1 cellular context compared by ENCODE assay signal in the genomic region with DNA sequence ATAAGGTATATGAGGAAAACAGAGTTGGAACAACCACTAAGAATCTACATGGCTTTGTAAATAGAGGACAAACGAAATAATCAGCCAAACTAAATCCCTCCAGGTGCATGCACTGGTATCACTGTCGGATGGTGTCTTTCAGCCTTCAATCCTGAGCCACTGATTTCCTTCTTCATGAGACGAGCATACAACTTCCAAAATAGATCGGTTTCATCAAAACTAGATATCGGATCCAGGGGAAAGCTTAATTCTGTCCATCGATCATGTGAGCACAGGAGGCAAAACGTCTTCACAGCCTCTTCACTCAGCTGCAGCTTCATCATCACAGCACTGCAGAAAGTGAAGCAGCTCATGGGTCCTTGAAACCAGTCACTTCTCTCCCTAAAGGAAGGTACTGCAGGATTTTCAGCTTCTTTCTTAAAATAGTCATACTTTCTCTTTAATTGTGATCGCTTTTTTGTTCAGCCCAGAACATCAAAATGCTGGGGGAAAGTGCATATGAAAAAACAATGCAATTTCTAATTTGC.
TF ChIP-seq lines count a peak whose summit lies in the region.

No MANE protein-coding gene starts in this region.

TF ChIP-seq in IMR-90, 13 proteins besides CTCF, POLR2A, EP300 and RAD21:
- TF ChIP-seq MAFK (IDR thresholded peaks at IDR 0.05; ENCODE audit: low read depth, low read length): no peak
- no peak for TF ChIP-seq CHD1 (IDR thresholded peaks at IDR 0.05; ENCODE audit: low read depth, low read length)
- TF ChIP-seq FOS (IDR thresholded peaks at IDR 0.05; ENCODE audit: low read depth, low read length): no peak
- no peak for TF ChIP-seq BHLHE40 (IDR thresholded peaks at IDR 0.05; ENCODE audit: low read depth, low read length)
- no peak for TF ChIP-seq RFX5 (IDR thresholded peaks at IDR 0.05; ENCODE audit: low read depth, low read length)
- TF ChIP-seq MXI1 (IDR thresholded peaks at IDR 0.05; ENCODE audit: borderline replicate concordance, low read depth, low read length): no peak
- TF ChIP-seq, protein P1, sequence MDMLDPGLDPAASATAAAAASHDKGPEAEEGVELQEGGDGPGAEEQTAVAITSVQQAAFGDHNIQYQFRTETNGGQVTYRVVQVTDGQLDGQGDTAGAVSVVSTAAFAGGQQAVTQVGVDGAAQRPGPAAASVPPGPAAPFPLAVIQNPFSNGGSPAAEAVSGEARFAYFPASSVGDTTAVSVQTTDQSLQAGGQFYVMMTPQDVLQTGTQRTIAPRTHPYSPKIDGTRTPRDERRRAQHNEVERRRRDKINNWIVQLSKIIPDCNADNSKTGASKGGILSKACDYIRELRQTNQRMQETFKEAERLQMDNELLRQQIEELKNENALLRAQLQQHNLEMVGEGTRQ (IDR thresholded peaks at IDR 0.05; ENCODE audit: low read depth, low read length): no peak
- TF ChIP-seq MAZ (IDR thresholded peaks at IDR 0.05; ENCODE audit: borderline replicate concordance, low read depth, low read length): no peak
- TF ChIP-seq, protein P2, sequence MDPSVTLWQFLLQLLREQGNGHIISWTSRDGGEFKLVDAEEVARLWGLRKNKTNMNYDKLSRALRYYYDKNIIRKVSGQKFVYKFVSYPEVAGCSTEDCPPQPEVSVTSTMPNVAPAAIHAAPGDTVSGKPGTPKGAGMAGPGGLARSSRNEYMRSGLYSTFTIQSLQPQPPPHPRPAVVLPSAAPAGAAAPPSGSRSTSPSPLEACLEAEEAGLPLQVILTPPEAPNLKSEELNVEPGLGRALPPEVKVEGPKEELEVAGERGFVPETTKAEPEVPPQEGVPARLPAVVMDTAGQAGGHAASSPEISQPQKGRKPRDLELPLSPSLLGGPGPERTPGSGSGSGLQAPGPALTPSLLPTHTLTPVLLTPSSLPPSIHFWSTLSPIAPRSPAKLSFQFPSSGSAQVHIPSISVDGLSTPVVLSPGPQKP (IDR thresholded peaks at IDR 0.05; ENCODE audit: borderline replicate concordance, low read depth, low read length): no peak
- TF ChIP-seq SMC3 (IDR thresholded peaks at IDR 0.05; ENCODE audit: low read depth, low read length): no peak
- TF ChIP-seq CEBPB (IDR thresholded peaks at IDR 0.05; ENCODE audit: low read depth, low read length): no peak
- TF ChIP-seq RCOR1 (IDR thresholded peaks at IDR 0.05; ENCODE audit: insufficient replicate concordance, low read length): no peak
- no peak for TF ChIP-seq NFE2L2 (IDR thresholded peaks at IDR 0.05; ENCODE audit: low read depth, low read length)
